16 cellular contexts compared by ENCODE assay signal in the genomic region with DNA sequence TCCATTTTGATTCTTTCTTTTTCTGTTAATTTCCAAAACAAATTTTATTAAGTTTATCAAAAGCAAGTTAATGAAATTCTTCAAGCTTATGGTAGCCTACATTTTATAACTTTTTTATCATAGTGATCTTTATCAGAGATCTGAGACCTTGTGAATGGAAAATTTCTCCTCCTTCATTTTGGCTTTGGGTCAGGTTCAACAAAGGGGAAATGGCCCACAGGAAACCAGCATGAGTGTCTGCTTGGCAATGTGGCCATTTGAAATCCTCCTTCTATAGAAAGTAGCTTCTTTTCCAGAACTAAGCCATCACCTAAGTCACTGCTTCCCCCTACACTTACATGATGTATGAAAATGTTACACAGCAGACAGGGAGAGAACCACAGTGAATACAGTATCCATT. TPM values are rescaled to one million over a fixed set of nuclear protein-coding genes. Genes with fewer than 3 reads are reported as not detected.
DNase-seq lines count a peak whose midpoint lies in the region; ATAC-seq, FAIRE-seq and TF ChIP-seq lines count a peak whose summit lies in the region.
"Had no signal": no experiment of that assay in that cellular context is flagged by ENCODE, and none has a peak within 500 bp of the region (broad histone marks: within the 10 kb centered on the region; RNA-seq: fewer than 3 reads in every experiment).

No MANE protein-coding gene starts in this region.

- H3K4me2 ChIP-seq in GM23248 (ENCODE audit: unreplicated experiment) (peak overlapping the region; percentile 99), astrocyte (ENCODE audit: low read length) (peak overlapping the region; percentile 89)

- TF ChIP-seq CTCF in astrocyte (IDR thresholded peaks at IDR 0.05; ENCODE audit: insufficient read depth, low read depth, low read length) (no peak), kidney (IDR thresholded peaks at IDR 0.05; ENCODE audit: borderline replicate concordance, extremely low read depth, insufficient read depth) (no peak)

- H3K9me2 ChIP-seq in GM23248 (ENCODE audit: insufficient read depth): no peaks in the 10 kb centered on the region

- H3K27ac ChIP-seq in GM23248 (no peak overlapping the region), astrocyte (ENCODE audit: low read depth, low read length) (peak overlapping the region; percentile 98), kidney (ENCODE audit: low read depth in 2 of 2, low read length in 2 of 2) (no peak overlapping the region), stomach smooth muscle (ENCODE audit: low read length) (no peak overlapping the region)

- ATAC-seq in HG03520 (IDR thresholded peaks at IDR 0.05; ENCODE audit: unreplicated experiment): no peak
- ATAC-seq: stimulated activated memory B cell treated with anti-CD40 and anti-IgM and Interleukin-4, amounts not matched to agents 10 μg/mL and 1 μg/mL and 100 μg/mL, for 72 hours had no signal

- peaks cover 4% of the 10 kb centered on the region for H3K4me1 Mint-ChIP-seq in astrocyte (ENCODE audit: low read depth, unreplicated experiment)
- H3K4me1 Mint-ChIP-seq: stimulated activated memory B cell treated with anti-CD40 and anti-IgM and Interleukin-4, amounts not matched to agents 10 μg/mL and 1 μg/mL and 100 μg/mL, for 72 hours had no signal

- no peaks in the 10 kb centered on the region for H3K27me3 Mint-ChIP-seq in astrocyte (ENCODE audit: low read depth, unreplicated experiment)

- no peak overlapping the region for H3K27ac Mint-ChIP-seq in astrocyte (ENCODE audit: unreplicated experiment)
- H3K27ac Mint-ChIP-seq: CD4-positive, alpha-beta T cell; stimulated activated memory B cell treated with anti-CD40 and anti-IgM and Interleukin-4, amounts not matched to agents 10 μg/mL and 1 μg/mL and 100 μg/mL, for 72 hours had no signal

- no peak overlapping the region for H3K4me3 Mint-ChIP-seq in astrocyte (ENCODE audit: unreplicated experiment)
- H3K4me3 Mint-ChIP-seq: CD4-positive, alpha-beta T cell; stimulated activated memory B cell treated with anti-CD40 and anti-IgM and Interleukin-4, amounts not matched to agents 10 μg/mL and 1 μg/mL and 100 μg/mL, for 72 hours had no signal

- peak overlapping the region; percentile 75 for H3K4me3 ChIP-seq in GM23248
- H3K4me3 ChIP-seq in astrocyte (ENCODE audit: insufficient read depth, low read depth, low read length): peak overlapping the region; percentile 93
- peak overlapping the region; percentile 5 to 25 for H3K4me3 ChIP-seq in kidney (ENCODE audit: low read length in 2 of 2)
- H3K4me3 ChIP-seq in stomach smooth muscle (ENCODE audit: low read length in 2 of 2): peak overlapping the region; percentile 84 to 96

- H3F3A ChIP-seq in GM23248 (ENCODE audit: insufficient read depth): peaks cover 12% of the 10 kb centered on the region; the same call in 1 of the 2 replicates

- H3K9me3 Mint-ChIP-seq in astrocyte (ENCODE audit: unreplicated experiment): no peaks in the 10 kb centered on the region
- H3K9me3 Mint-ChIP-seq: CD4-positive, alpha-beta T cell; stimulated activated memory B cell treated with anti-CD40 and anti-IgM and Interleukin-4, amounts not matched to agents 10 μg/mL and 1 μg/mL and 100 μg/mL, for 72 hours had no signal

- H3K36me3 Mint-ChIP-seq in astrocyte (ENCODE audit: low read depth, unreplicated experiment): no peaks in the 10 kb centered on the region
- H3K36me3 Mint-ChIP-seq: stimulated activated memory B cell treated with anti-CD40 and anti-IgM and Interleukin-4, amounts not matched to agents 10 μg/mL and 1 μg/mL and 100 μg/mL, for 72 hours had no signal

- H2AFZ ChIP-seq in GM23248 (peak overlapping the region; percentile 97; the same call in 1 of the 2 replicates), astrocyte (ENCODE audit: low read depth, low read length) (no peak overlapping the region)

- H3K79me2 ChIP-seq in GM23248 (ENCODE audit: insufficient read depth) (no peaks in the 10 kb centered on the region), astrocyte (ENCODE audit: insufficient read depth, low read length) (peaks cover 61% of the 10 kb centered on the region)

- H3K9ac ChIP-seq in GM23248: peak overlapping the region; percentile 80
- H3K9ac ChIP-seq in astrocyte (ENCODE audit: low read length): peak overlapping the region; percentile 96
- H3K9ac ChIP-seq in kidney (ENCODE audit: low read length in 2 of 2): no peak overlapping the region
- H3K9ac ChIP-seq in stomach smooth muscle (ENCODE audit: low read length in 2 of 2): peak overlapping the region; percentile 30 to 96

- intact Hi-C loops in kidney (cut with DNase I): no loop called here

- peaks cover 24% of the 10 kb centered on the region for H3K4me1 ChIP-seq in GM23248 (ENCODE audit: insufficient read depth)
- H3K4me1 ChIP-seq in astrocyte (ENCODE audit: insufficient read depth, low read length): peaks cover 8% of the 10 kb centered on the region
- H3K4me1 ChIP-seq in kidney (ENCODE audit: control insufficient read depth in 1 of 2, insufficient read depth in 1 of 2, low read depth in 1 of 2, low read length in 2 of 2): no peaks in the 10 kb centered on the region
- no peaks in the 10 kb centered on the region for H3K4me1 ChIP-seq in stomach smooth muscle (ENCODE audit: control insufficient read depth, insufficient read depth, low read length)

- peak; percentile 14 for DNase-seq in GM23248
- DNase-seq in astrocyte (ENCODE audit: low read depth): peak; percentile 52
- no peak for DNase-seq in kidney
- no peak for DNase-seq in SIG-M5 (lab: John Stamatoyannopoulos, UW)
- no peak for DNase-seq in activated naive CD4-positive, alpha-beta T cell treated with Interleukin-2 at 50 U/mL for 16 hours
- no peak for DNase-seq in NCI-H146 treated with DMSO at 0.1 percent for 48 hours (lab: John Stamatoyannopoulos, UW; ENCODE audit: unreplicated experiment)
- DNase-seq: activated CD8-positive, alpha-beta memory T cell treated with anti-CD3 and anti-CD28 coated beads for 24 hours; activated naive CD4-positive, alpha-beta T cell; CD4-positive, alpha-beta T cell; NCI-H2107; stimulated activated CD4-positive, alpha-beta T cell treated with anti-CD3 and anti-CD28 coated beads, Interleukin-4, amount 100 ng/mL, for 4 hours had no signal

- FAIRE-seq in astrocyte (lab: Jason Lieb, UNC): no peak
- no peak for FAIRE-seq in kidney (lab: Jason Lieb, UNC)
- FAIRE-seq: TTC549 had no signal

- H3K27me3 ChIP-seq in GM23248 (replicated peaks; ENCODE audit: insufficient read depth) (no peaks in the 10 kb centered on the region), astrocyte (ENCODE audit: insufficient read depth, low read length) (no peaks in the 10 kb centered on the region), stomach smooth muscle (ENCODE audit: control insufficient read depth in 1 of 2, insufficient read depth in 2 of 2, low read length in 2 of 2) (no peaks in the 10 kb centered on the region)

- in situ Hi-C loops in GM23248 (cut with MboI): no loop called here

- H3K36me3 ChIP-seq in GM23248 (ENCODE audit: low read depth) (no peaks in the 10 kb centered on the region), astrocyte (ENCODE audit: insufficient read depth, low read length) (peaks cover 4% of the 10 kb centered on the region), kidney (ENCODE audit: control insufficient read depth in 1 of 2, insufficient read depth in 2 of 2, low read length in 2 of 2) (no peaks in the 10 kb centered on the region), stomach smooth muscle (ENCODE audit: control insufficient read depth in 2 of 2, insufficient read depth in 2 of 2, low read length in 2 of 2) (no peaks in the 10 kb centered on the region)

- no peaks in the 10 kb centered on the region for H4K20me1 ChIP-seq in GM23248 (ENCODE audit: insufficient read depth)
- H4K20me1 ChIP-seq in astrocyte (ENCODE audit: insufficient read depth, low read length): peaks cover 6% of the 10 kb centered on the region

- H3K9me3 ChIP-seq in GM23248 (ENCODE audit: low read depth) (no peaks in the 10 kb centered on the region), astrocyte (ENCODE audit: insufficient read depth, low read depth, low read length) (no peaks in the 10 kb centered on the region), kidney (ENCODE audit: control insufficient read depth in 1 of 2, low read length in 2 of 2) (no peaks in the 10 kb centered on the region), stomach smooth muscle (ENCODE audit: control insufficient read depth in 2 of 2, low read length in 2 of 2) (no peaks in the 10 kb centered on the region)

RNA-seq across cellular contexts. Expression of a gene that starts 1.6 kb away (rescaled TPM):
- total RNA-seq in GM23248 (2014; rRNA removed; shearing (Covaris generic)): 1.2 and 1.6 TPM in 2 replicates
- 2.2 and 3.0 TPM in 2 replicates for polyA plus RNA-seq in GM23248 (2016; fragmentation: Nextera tagmentation; extraction: Ambion mirVana)
- 29.6 and 34.5 TPM in 2 replicates for total RNA-seq in astrocyte
- 20.0 TPM for total RNA-seq in kidney
- polyA plus RNA-seq in kidney (ENCODE audit: insufficient read depth, low read depth, low replicate concordance): 4.0 TPM
- total RNA-seq: CD4-positive, alpha-beta T cell; myocyte had no signal

Comparison
In these comparisons a context has a peak if more than half of its experiments do, and no peak if none do; other contexts are left out.
1. DNase-seq: peak in GM23248 (single experiment) and astrocyte (single experiment); none in kidney (single experiment), SIG-M5 (single experiment), activated naive CD4-positive, alpha-beta T cell treated with Interleukin-2 at 50 U/mL for 16 hours (single experiment) and NCI-H146 treated with DMSO at 0.1 percent for 48 hours (single experiment).
2. H3K4me3 ChIP-seq: peak in every context shown above with its lines; median percentile 93 in astrocyte; 90 in stomach smooth muscle; 75 in GM23248; 15 in kidney.
3. H3K9ac ChIP-seq: peak in GM23248 (single experiment), astrocyte (single experiment) and stomach smooth muscle (2 of 2); none in kidney (0 of 2).